10 cellular contexts compared by ENCODE assay signal in the genomic region with DNA sequence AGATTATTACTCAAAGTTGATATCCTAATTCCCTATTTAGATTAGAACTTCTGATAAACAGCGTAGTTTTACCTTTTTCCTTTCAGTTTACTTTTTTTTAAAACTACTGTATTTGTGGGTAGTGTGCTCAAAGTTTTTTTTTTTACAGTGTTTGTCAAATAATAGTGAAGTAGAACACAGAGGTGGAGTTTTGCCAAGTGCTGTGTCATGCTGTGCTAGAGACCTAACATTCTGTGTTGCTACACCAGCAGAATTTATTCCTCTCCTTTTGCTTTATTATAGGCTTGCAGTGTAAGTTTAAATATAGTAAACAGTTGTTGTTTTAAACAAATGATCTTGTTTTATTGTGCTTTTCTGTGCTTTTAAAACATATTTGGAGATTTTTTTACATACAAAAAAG.
DNase-seq lines count a peak whose midpoint lies in the region; ATAC-seq and TF ChIP-seq lines count a peak whose summit lies in the region.
"Had no signal": no experiment of that assay in that cellular context is flagged by ENCODE, and none has a peak within 500 bp of the region (broad histone marks: within the 10 kb centered on the region; RNA-seq: fewer than 3 reads in every experiment).

No MANE protein-coding gene starts in this region.

- no peak overlapping the region for H3K4me3 ChIP-seq in brain microvascular endothelial cell (ENCODE audit: low read depth, low read length)

- H3K27ac ChIP-seq in 22Rv1 (peak overlapping the region; percentile 59), brain microvascular endothelial cell (peak overlapping the region; percentile 55)

- no peak for TF ChIP-seq CTCF in 22Rv1 (IDR thresholded peaks at IDR 0.05)
- no peak for TF ChIP-seq CTCF in brain microvascular endothelial cell (IDR thresholded peaks at IDR 0.05; ENCODE audit: low read depth, low read length, missing control alignments)
- TF ChIP-seq CTCF in GM20000 (IDR thresholded peaks at IDR 0.05; ENCODE audit: extremely low read depth, missing control alignments), result no peak

- DNase-seq in H4 (ENCODE audit: low spot score), result peak; percentile 78
- peak; percentile 79 for DNase-seq in brain microvascular endothelial cell
- peak; percentile 10 for DNase-seq in kidney glomerular epithelial cell (lab: John Stamatoyannopoulos, UW)
- no peak for DNase-seq in activated effector memory CD4-positive, alpha-beta T cell treated with anti-CD3 and anti-CD28 coated beads, Interleukin-2, amount 50 U/mL, for 16 hours
- DNase-seq in GM20000 (ENCODE audit: low spot score), result no peak
- DNase-seq in NCI-H82 (lab: John Stamatoyannopoulos, UW), result no peak
- DNase-seq: CD4-positive, CD25-positive, alpha-beta regulatory T cell; naive thymus-derived CD8-positive, alpha-beta T cell had no signal

- H3K27me3 ChIP-seq in brain microvascular endothelial cell (replicated peaks), result no peaks in the 10 kb centered on the region

- ATAC-seq in GM19035 (IDR thresholded peaks at IDR 0.05; ENCODE audit: unreplicated experiment), result no peak
- ATAC-seq: naive thymus-derived CD8-positive, alpha-beta T cell had no signal

- in situ Hi-C loops in brain microvascular endothelial cell (cut with HindIII; ENCODE audit: low pct_ligation_motif_present, low sequenced_read_pairs), result no loop called here

- H3K36me3 ChIP-seq in brain microvascular endothelial cell (replicated peaks), result peaks cover 13% of the 10 kb centered on the region

Comparison
In these comparisons a context has a peak if more than half of its experiments do, and no peak if none do; other contexts are left out.
1. DNase-seq: peak in H4 (single experiment), brain microvascular endothelial cell (single experiment) and kidney glomerular epithelial cell (single experiment); none in activated effector memory CD4-positive, alpha-beta T cell treated with anti-CD3 and anti-CD28 coated beads, Interleukin-2, amount 50 U/mL, for 16 hours (single experiment), GM20000 (single experiment) and NCI-H82 (single experiment).